1 cellular context compared by ENCODE assay signal in genomic region chrY:7936053-7936452, GRCh38.
TF ChIP-seq lines count a peak whose summit lies in the region.

No MANE protein-coding gene starts in this region.

TF ChIP-seq in GM23338, 12 proteins besides CTCF, POLR2A, EP300 and RAD21 (continued from another document):
- TF ChIP-seq ZNF462 (CRISPR knock-in tag; IDR thresholded peaks at IDR 0.05) = no peak
- TF ChIP-seq, protein P1, sequence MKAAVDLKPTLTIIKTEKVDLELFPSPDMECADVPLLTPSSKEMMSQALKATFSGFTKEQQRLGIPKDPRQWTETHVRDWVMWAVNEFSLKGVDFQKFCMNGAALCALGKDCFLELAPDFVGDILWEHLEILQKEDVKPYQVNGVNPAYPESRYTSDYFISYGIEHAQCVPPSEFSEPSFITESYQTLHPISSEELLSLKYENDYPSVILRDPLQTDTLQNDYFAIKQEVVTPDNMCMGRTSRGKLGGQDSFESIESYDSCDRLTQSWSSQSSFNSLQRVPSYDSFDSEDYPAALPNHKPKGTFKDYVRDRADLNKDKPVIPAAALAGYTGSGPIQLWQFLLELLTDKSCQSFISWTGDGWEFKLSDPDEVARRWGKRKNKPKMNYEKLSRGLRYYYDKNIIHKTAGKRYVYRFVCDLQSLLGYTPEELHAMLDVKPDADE (IDR thresholded peaks at IDR 0.05) = no peak
- no peak for TF ChIP-seq POLR2AphosphoS5 (IDR thresholded peaks at IDR 0.05; ENCODE audit: low read depth)
- TF ChIP-seq NANOG (IDR thresholded peaks at IDR 0.05; ENCODE audit: borderline replicate concordance) = no peak
- TF ChIP-seq STAT1 (IDR thresholded peaks at IDR 0.05; ENCODE audit: unreplicated experiment) = no peak
